In the genomic region with DNA sequence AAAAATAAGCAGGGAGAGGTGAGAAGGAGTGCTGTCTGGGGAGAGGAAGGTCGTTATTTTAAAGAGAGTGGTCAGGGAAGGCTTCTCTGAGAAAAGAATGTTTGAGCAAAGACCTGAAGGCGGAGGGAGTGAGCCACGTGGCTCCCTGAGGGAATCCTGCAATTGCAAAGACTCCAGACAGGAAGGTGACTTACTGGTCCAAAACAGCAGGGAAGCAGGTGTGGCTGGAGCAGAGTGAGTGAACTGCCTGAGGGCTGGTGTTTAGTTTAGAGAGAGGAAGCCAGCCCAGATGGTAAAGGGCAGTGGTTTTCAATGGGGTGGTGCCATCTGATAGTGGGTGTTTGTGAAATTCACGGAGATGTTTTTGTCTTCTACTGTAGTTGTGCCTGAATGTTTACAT, we compare ENCODE assay signal across 8 cellular contexts. TPM values are rescaled to one million over a fixed set of nuclear protein-coding genes. Genes with fewer than 3 reads are reported as not detected.
DNase-seq lines count a peak whose midpoint lies in the region; ATAC-seq and TF ChIP-seq lines count a peak whose summit lies in the region.
"Had no signal": no experiment of that assay in that cellular context is flagged by ENCODE, and none has a peak within 500 bp of the region (broad histone marks: within the 10 kb centered on the region; RNA-seq: fewer than 3 reads in every experiment).

No MANE protein-coding gene starts in this region.

- no peak for TF ChIP-seq CTCF in DND-41 (IDR thresholded peaks at IDR 0.05; ENCODE audit: borderline replicate concordance, extremely low read depth, low read length, poor library complexity, severe bottlenecking)
- TF ChIP-seq CTCF in lower lobe of right lung (IDR thresholded peaks at IDR 0.05), result no peak

- CTCF ChIA-PET in HEK293T (lab: Yijun Ruan, JAX), result no interaction called here

- H3K4me3 ChIP-seq in DND-41 (ENCODE audit: low read depth in 1 of 2, low read length in 2 of 2) (no peak overlapping the region), lower lobe of right lung (no peak overlapping the region)

- no peaks in the 10 kb centered on the region for H3K27me3 ChIP-seq in DND-41 (ENCODE audit: insufficient read depth, low read length, poor library complexity)
- H3K27me3 ChIP-seq in lower lobe of right lung (ENCODE audit: low read depth), result no peaks in the 10 kb centered on the region

- peaks cover 13% of the 10 kb centered on the region for H3K4me1 ChIP-seq in DND-41 (ENCODE audit: insufficient read depth, low read length)
- no peaks in the 10 kb centered on the region for H3K4me1 ChIP-seq in lower lobe of right lung

- H3K27ac ChIP-seq in DND-41 (ENCODE audit: low read length) (no peak overlapping the region), lower lobe of right lung (no peak overlapping the region)

- H4K20me1 ChIP-seq in DND-41 (ENCODE audit: insufficient read depth, low read length), result no peaks in the 10 kb centered on the region

- no peaks in the 10 kb centered on the region for H3K9me3 ChIP-seq in DND-41 (ENCODE audit: insufficient read depth, low read length, severe bottlenecking)
- no peaks in the 10 kb centered on the region for H3K9me3 ChIP-seq in lower lobe of right lung

- ATAC-seq in DND-41 (ENCODE audit: insufficient read depth, low read depth) (peak; percentile 78), lower lobe of right lung (peak; percentile 29 to 31), HG02642 (IDR thresholded peaks at IDR 0.05; ENCODE audit: poor library complexity, unreplicated experiment) (no peak)
- ATAC-seq: sciatic nerve had no signal

- H3K79me2 ChIP-seq in DND-41 (ENCODE audit: insufficient read depth, low read length), result no peaks in the 10 kb centered on the region

- DNase-seq in DND-41 (peak; percentile 9), LoVo (ENCODE audit: low spot score) (peak; percentile 76), T1000 (lab: John Stamatoyannopoulos, UW) (peak; percentile 9), lower lobe of right lung (no peak), HEK293T (ENCODE audit: extremely low spot score) (no peak), NK-92 (lab: John Stamatoyannopoulos, UW; ENCODE audit: unreplicated experiment) (no peak)

- H3K9ac ChIP-seq in DND-41 (ENCODE audit: low read depth, low read length), result no peak overlapping the region

- H3K4me2 ChIP-seq in DND-41 (ENCODE audit: insufficient read depth, low read length), result peak overlapping the region; percentile 34; the same call in 1 of the 2 replicates

- intact Hi-C loops in lower lobe of right lung (cut with DNase I), result no loop called here

- POLR2A ChIA-PET in HEK293T (lab: Yijun Ruan, JAX), result no interaction called here

- no peak overlapping the region for H2AFZ ChIP-seq in DND-41 (ENCODE audit: low read depth, low read length)

- no peaks in the 10 kb centered on the region for H3K36me3 ChIP-seq in DND-41 (ENCODE audit: insufficient read depth, low read length)
- H3K36me3 ChIP-seq in lower lobe of right lung, result no peaks in the 10 kb centered on the region

TF ChIP-seq in HEK293T, 16 proteins besides CTCF, POLR2A, EP300 and RAD21:
- TF ChIP-seq ARNT (IDR thresholded peaks at IDR 0.05) (no peak), HDGF (IDR thresholded peaks at IDR 0.05; ENCODE audit: borderline replicate concordance) (no peak), NFRKB (IDR thresholded peaks at IDR 0.05) (no peak), ZNF384 (IDR thresholded peaks at IDR 0.05) (no peak), TARDBP (IDR thresholded peaks at IDR 0.05) (no peak), ELF4 (IDR thresholded peaks at IDR 0.05) (no peak)

RNA-seq across cellular contexts. Expression of a gene that starts 58.8 kb away (rescaled TPM):
- total RNA-seq in lower lobe of right lung, result 567 TPM

Comparison
In these comparisons a context has a peak if more than half of its experiments do, and no peak if none do; other contexts are left out.
1. DNase-seq: peak in DND-41 (single experiment), LoVo (single experiment) and T1000 (single experiment); none in lower lobe of right lung (single experiment), HEK293T (single experiment) and NK-92 (single experiment).